In the genomic region with DNA sequence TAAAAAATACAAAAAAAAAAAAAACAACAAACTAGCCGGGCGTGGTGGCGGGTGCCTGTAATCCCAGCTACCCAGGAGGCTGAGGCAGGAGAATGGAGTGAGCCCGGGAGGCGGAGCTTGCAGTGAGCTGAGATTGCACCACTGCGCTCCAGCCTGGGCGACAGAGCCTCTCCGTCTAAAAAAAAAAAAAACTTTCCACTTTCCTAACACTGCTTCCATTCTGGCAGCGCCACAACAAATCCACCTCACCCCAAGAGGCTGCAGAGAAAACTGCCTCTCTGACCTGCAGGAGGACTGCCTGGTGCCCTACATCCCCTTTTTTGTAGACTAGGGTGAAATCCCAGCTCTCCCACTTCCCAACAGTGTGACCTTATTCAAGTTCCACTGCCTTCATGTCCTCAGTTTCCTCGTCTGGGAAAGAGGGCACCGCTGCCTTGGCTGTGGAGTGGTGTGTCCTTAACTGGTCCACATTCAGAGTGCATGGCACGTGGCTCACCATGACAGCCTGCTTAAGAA, we compare ENCODE assay signal across 2 cellular contexts.
TF ChIP-seq lines count a peak whose summit lies in the region.

No MANE protein-coding gene starts in this region.

TF ChIP-seq in GM23338, 12 proteins besides CTCF, POLR2A, EP300 and RAD21 (continued from another document):
- TF ChIP-seq, protein P1, sequence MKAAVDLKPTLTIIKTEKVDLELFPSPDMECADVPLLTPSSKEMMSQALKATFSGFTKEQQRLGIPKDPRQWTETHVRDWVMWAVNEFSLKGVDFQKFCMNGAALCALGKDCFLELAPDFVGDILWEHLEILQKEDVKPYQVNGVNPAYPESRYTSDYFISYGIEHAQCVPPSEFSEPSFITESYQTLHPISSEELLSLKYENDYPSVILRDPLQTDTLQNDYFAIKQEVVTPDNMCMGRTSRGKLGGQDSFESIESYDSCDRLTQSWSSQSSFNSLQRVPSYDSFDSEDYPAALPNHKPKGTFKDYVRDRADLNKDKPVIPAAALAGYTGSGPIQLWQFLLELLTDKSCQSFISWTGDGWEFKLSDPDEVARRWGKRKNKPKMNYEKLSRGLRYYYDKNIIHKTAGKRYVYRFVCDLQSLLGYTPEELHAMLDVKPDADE (IDR thresholded peaks at IDR 0.05) = no peak
- TF ChIP-seq EZH2phosphoT487 (IDR thresholded peaks at IDR 0.05; ENCODE audit: unreplicated experiment) (no peak), ZNF331 (CRISPR knock-in tag; IDR thresholded peaks at IDR 0.05; ENCODE audit: low read depth) (no peak), JUNB (IDR thresholded peaks at IDR 0.05; ENCODE audit: unreplicated experiment) (no peak), STAT1 (IDR thresholded peaks at IDR 0.05; ENCODE audit: unreplicated experiment) (no peak), POLR2AphosphoS5 (IDR thresholded peaks at IDR 0.05; ENCODE audit: low read depth) (no peak), EZH2 (IDR thresholded peaks at IDR 0.05; ENCODE audit: low read depth, unreplicated experiment) (no peak)
- TF ChIP-seq, protein P2, sequence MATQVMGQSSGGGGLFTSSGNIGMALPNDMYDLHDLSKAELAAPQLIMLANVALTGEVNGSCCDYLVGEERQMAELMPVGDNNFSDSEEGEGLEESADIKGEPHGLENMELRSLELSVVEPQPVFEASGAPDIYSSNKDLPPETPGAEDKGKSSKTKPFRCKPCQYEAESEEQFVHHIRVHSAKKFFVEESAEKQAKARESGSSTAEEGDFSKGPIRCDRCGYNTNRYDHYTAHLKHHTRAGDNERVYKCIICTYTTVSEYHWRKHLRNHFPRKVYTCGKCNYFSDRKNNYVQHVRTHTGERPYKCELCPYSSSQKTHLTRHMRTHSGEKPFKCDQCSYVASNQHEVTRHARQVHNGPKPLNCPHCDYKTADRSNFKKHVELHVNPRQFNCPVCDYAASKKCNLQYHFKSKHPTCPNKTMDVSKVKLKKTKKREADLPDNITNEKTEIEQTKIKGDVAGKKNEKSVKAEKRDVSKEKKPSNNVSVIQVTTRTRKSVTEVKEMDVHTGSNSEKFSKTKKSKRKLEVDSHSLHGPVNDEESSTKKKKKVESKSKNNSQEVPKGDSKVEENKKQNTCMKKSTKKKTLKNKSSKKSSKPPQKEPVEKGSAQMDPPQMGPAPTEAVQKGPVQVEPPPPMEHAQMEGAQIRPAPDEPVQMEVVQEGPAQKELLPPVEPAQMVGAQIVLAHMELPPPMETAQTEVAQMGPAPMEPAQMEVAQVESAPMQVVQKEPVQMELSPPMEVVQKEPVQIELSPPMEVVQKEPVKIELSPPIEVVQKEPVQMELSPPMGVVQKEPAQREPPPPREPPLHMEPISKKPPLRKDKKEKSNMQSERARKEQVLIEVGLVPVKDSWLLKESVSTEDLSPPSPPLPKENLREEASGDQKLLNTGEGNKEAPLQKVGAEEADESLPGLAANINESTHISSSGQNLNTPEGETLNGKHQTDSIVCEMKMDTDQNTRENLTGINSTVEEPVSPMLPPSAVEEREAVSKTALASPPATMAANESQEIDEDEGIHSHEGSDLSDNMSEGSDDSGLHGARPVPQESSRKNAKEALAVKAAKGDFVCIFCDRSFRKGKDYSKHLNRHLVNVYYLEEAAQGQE (IDR thresholded peaks at IDR 0.05; ENCODE audit: unreplicated experiment) = no peak

TF ChIP-seq in HepG2, 621 proteins besides CTCF, POLR2A, EP300 and RAD21 (continued from another document and continues in another):
- TF ChIP-seq, protein P3, sequence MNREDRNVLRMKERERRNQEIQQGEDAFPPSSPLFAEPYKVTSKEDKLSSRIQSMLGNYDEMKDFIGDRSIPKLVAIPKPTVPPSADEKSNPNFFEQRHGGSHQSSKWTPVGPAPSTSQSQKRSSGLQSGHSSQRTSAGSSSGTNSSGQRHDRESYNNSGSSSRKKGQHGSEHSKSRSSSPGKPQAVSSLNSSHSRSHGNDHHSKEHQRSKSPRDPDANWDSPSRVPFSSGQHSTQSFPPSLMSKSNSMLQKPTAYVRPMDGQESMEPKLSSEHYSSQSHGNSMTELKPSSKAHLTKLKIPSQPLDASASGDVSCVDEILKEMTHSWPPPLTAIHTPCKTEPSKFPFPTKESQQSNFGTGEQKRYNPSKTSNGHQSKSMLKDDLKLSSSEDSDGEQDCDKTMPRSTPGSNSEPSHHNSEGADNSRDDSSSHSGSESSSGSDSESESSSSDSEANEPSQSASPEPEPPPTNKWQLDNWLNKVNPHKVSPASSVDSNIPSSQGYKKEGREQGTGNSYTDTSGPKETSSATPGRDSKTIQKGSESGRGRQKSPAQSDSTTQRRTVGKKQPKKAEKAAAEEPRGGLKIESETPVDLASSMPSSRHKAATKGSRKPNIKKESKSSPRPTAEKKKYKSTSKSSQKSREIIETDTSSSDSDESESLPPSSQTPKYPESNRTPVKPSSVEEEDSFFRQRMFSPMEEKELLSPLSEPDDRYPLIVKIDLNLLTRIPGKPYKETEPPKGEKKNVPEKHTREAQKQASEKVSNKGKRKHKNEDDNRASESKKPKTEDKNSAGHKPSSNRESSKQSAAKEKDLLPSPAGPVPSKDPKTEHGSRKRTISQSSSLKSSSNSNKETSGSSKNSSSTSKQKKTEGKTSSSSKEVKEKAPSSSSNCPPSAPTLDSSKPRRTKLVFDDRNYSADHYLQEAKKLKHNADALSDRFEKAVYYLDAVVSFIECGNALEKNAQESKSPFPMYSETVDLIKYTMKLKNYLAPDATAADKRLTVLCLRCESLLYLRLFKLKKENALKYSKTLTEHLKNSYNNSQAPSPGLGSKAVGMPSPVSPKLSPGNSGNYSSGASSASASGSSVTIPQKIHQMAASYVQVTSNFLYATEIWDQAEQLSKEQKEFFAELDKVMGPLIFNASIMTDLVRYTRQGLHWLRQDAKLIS (CRISPR knock-in tag; IDR thresholded peaks at IDR 0.05) = 0 out of 2 replicates have a peak, but pooled peaks have one; percentile 45
- TF ChIP-seq XRCC5 (optimal IDR thresholded peaks at IDR 0.05; ENCODE audit: low read length) (no peak), POLR2G (IDR thresholded peaks at IDR 0.05; ENCODE audit: low read depth, low read length) (peak; percentile 80), POLR2AphosphoS5 (IDR thresholded peaks at IDR 0.05; ENCODE audit: low read depth, low read length) (peak; percentile 46; the same call in 1 of the 2 replicates), HNF4A (CRISPR knock-in tag; IDR thresholded peaks at IDR 0.05) (no peak), ZNF263 (CRISPR knock-in tag; IDR thresholded peaks at IDR 0.05) (no peak), ZNF367 (CRISPR knock-in tag; IDR thresholded peaks at IDR 0.05; ENCODE audit: borderline replicate concordance) (no peak), ZBTB7A (CRISPR knock-in tag; IDR thresholded peaks at IDR 0.05) (no peak), ZKSCAN5 (CRISPR knock-in tag; IDR thresholded peaks at IDR 0.05) (no peak), ESRRA (CRISPR knock-in tag; IDR thresholded peaks at IDR 0.05; ENCODE audit: low read depth) (no peak), SP2 (CRISPR knock-in tag; IDR thresholded peaks at IDR 0.05) (no peak), CHD4 (IDR thresholded peaks at IDR 0.05; ENCODE audit: borderline replicate concordance, low read length) (peak; percentile 76), ZNF432 (CRISPR knock-in tag; IDR thresholded peaks at IDR 0.05; ENCODE audit: borderline replicate concordance) (no peak), ZSCAN25 (CRISPR knock-in tag; IDR thresholded peaks at IDR 0.05) (0 out of 2 replicates have a peak, but pooled peaks have one; percentile 3), EEA1 (CRISPR knock-in tag; IDR thresholded peaks at IDR 0.05; ENCODE audit: borderline replicate concordance) (no peak), ZNF17 (CRISPR knock-in tag; IDR thresholded peaks at IDR 0.05) (no peak), RBM22 (optimal IDR thresholded peaks at IDR 0.05; ENCODE audit: low read length) (peak; percentile 32), ZNF460 (CRISPR knock-in tag; IDR thresholded peaks at IDR 0.05; ENCODE audit: borderline replicate concordance) (peak; percentile 7), ZMYM2 (CRISPR knock-in tag; IDR thresholded peaks at IDR 0.05) (no peak), CEBPB (IDR thresholded peaks at IDR 0.05; ENCODE audit: borderline replicate concordance, low read depth, low read length) (peak; percentile 42; the same call in 1 of the 2 replicates), YY1 (IDR thresholded peaks at IDR 0.05; ENCODE audit: insufficient read depth, insufficient replicate concordance, low read depth, low read length) (peak; percentile 30), SMAD3 (CRISPR knock-in tag; IDR thresholded peaks at IDR 0.05) (no peak), ZSCAN31 (CRISPR knock-in tag; IDR thresholded peaks at IDR 0.05; ENCODE audit: low read depth) (peak; percentile 37; the same call in 1 of the 2 replicates), RXRA (CRISPR knock-in tag; IDR thresholded peaks at IDR 0.05) (no peak)
- TF ChIP-seq, protein P4, sequence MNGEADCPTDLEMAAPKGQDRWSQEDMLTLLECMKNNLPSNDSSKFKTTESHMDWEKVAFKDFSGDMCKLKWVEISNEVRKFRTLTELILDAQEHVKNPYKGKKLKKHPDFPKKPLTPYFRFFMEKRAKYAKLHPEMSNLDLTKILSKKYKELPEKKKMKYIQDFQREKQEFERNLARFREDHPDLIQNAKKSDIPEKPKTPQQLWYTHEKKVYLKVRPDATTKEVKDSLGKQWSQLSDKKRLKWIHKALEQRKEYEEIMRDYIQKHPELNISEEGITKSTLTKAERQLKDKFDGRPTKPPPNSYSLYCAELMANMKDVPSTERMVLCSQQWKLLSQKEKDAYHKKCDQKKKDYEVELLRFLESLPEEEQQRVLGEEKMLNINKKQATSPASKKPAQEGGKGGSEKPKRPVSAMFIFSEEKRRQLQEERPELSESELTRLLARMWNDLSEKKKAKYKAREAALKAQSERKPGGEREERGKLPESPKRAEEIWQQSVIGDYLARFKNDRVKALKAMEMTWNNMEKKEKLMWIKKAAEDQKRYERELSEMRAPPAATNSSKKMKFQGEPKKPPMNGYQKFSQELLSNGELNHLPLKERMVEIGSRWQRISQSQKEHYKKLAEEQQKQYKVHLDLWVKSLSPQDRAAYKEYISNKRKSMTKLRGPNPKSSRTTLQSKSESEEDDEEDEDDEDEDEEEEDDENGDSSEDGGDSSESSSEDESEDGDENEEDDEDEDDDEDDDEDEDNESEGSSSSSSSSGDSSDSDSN (CRISPR knock-in tag; IDR thresholded peaks at IDR 0.05) = 0 out of 2 replicates have a peak, but pooled peaks have one; percentile 11
- TF ChIP-seq, protein P5, sequence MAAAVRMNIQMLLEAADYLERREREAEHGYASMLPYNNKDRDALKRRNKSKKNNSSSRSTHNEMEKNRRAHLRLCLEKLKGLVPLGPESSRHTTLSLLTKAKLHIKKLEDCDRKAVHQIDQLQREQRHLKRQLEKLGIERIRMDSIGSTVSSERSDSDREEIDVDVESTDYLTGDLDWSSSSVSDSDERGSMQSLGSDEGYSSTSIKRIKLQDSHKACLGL (CRISPR knock-in tag; IDR thresholded peaks at IDR 0.05) = no peak
- TF ChIP-seq, protein P6, sequence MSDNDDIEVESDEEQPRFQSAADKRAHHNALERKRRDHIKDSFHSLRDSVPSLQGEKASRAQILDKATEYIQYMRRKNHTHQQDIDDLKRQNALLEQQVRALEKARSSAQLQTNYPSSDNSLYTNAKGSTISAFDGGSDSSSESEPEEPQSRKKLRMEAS (IDR thresholded peaks at IDR 0.05) = peak; percentile 76
- TF ChIP-seq, protein P7, sequence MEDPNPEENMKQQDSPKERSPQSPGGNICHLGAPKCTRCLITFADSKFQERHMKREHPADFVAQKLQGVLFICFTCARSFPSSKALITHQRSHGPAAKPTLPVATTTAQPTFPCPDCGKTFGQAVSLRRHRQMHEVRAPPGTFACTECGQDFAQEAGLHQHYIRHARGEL (CRISPR knock-in tag; IDR thresholded peaks at IDR 0.05) = no peak
- TF ChIP-seq, protein P1 (CRISPR knock-in tag; IDR thresholded peaks at IDR 0.05) = 0 out of 2 replicates have a peak, but pooled peaks have one; percentile 1
- TF ChIP-seq, protein P8, sequence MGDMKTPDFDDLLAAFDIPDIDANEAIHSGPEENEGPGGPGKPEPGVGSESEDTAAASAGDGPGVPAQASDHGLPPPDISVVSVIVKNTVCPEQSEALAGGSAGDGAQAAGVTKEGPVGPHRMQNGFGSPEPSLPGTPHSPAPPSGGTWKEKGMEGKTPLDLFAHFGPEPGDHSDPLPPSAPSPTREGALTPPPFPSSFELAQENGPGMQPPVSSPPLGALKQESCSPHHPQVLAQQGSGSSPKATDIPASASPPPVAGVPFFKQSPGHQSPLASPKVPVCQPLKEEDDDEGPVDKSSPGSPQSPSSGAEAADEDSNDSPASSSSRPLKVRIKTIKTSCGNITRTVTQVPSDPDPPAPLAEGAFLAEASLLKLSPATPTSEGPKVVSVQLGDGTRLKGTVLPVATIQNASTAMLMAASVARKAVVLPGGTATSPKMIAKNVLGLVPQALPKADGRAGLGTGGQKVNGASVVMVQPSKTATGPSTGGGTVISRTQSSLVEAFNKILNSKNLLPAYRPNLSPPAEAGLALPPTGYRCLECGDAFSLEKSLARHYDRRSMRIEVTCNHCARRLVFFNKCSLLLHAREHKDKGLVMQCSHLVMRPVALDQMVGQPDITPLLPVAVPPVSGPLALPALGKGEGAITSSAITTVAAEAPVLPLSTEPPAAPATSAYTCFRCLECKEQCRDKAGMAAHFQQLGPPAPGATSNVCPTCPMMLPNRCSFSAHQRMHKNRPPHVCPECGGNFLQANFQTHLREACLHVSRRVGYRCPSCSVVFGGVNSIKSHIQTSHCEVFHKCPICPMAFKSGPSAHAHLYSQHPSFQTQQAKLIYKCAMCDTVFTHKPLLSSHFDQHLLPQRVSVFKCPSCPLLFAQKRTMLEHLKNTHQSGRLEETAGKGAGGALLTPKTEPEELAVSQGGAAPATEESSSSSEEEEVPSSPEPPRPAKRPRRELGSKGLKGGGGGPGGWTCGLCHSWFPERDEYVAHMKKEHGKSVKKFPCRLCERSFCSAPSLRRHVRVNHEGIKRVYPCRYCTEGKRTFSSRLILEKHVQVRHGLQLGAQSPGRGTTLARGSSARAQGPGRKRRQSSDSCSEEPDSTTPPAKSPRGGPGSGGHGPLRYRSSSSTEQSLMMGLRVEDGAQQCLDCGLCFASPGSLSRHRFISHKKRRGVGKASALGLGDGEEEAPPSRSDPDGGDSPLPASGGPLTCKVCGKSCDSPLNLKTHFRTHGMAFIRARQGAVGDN (CRISPR knock-in tag; IDR thresholded peaks at IDR 0.05) = peak; percentile 73
- TF ChIP-seq, protein P9, sequence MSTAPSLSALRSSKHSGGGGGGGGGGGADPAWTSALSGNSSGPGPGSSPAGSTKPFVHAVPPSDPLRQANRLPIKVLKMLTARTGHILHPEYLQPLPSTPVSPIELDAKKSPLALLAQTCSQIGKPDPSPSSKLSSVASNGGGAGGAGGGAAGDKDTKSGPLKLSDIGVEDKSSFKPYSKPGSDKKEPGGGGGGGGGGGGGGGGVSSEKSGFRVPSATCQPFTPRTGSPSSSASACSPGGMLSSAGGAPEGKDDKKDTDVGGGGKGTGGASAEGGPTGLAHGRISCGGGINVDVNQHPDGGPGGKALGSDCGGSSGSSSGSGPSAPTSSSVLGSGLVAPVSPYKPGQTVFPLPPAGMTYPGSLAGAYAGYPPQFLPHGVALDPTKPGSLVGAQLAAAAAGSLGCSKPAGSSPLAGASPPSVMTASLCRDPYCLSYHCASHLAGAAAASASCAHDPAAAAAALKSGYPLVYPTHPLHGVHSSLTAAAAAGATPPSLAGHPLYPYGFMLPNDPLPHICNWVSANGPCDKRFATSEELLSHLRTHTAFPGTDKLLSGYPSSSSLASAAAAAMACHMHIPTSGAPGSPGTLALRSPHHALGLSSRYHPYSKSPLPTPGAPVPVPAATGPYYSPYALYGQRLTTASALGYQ (CRISPR knock-in tag; IDR thresholded peaks at IDR 0.05) = no peak
